ENCODE assay signal across 6 cellular contexts in the genomic region with DNA sequence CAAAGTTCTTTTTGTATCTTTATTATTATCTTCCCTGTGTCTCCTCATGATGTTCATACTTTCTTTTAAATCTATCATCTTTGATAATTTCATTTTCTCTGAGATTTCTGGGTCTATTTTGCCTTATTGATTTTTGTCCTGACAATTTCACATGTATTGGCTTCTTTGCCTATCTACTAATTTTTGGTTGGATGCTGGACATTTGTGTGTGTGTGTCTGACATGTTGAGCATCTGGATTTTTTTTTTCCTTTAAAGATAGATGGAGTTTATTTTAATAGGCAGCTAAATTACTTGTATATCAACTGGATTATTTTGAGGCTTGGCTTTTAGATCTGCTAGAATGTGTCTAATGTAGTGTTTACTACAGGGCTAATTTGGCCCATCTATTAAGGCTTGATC.
"Had no signal": no experiment of that assay in that cellular context is flagged by ENCODE, and none has a peak within 500 bp of the region (broad histone marks: within the 10 kb centered on the region; RNA-seq: fewer than 3 reads in every experiment).

No MANE protein-coding gene starts in this region.

- H3K27ac ChIP-seq: HL-60 had no signal

- H2AFZ ChIP-seq: GM23338 had no signal

- H3K4me3 ChIP-seq: GM23338 had no signal

- H3K4me2 ChIP-seq: GM23338 had no signal

- DNase-seq: H9, HCEC 1CT, HFFc6 had no signal

- ATAC-seq: GM23338, HepG2 had no signal
